In the genomic region with DNA sequence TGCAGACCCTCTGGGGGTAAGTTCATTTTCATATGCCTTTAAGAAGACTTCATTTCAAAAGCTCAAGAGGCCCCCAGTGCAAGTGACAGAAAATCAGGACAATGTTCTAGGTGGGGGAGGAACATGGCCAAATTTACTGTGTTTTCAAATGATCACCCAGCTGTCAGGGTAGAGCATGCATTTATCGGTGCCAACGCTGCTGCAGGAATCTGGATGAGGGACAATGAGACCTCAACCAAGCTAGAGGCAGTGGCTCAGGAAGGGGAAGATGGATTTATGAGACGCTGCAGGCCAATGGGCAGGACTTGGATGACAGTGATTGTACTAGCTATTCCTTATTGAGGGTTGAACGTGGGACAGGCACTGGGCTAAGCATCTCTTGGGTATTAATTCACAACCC, we compare ENCODE assay signal across 35 cellular contexts.
"Had no signal": no experiment of that assay in that cellular context is flagged by ENCODE, and none has a peak within 500 bp of the region (broad histone marks: within the 10 kb centered on the region; RNA-seq: fewer than 3 reads in every experiment).

No MANE protein-coding gene starts in this region.

- H3K27me3 ChIP-seq: ascending aorta, cardiac muscle cell had no signal

- H3K9me3 ChIP-seq: ascending aorta had no signal

- H3K36me3 ChIP-seq: ascending aorta, cardiac muscle cell had no signal

- H3K36me3 Mint-ChIP-seq: activated CD4-positive, alpha-beta memory T cell treated with anti-CD3 and anti-CD28 coated beads for 36 hours; activated naive CD4-positive, alpha-beta T cell treated with anti-CD3 and anti-CD28 coated beads, Interleukin-2, amount 50 U/mL, for 72 hours; activated naive CD8-positive, alpha-beta T cell treated with anti-CD3 and anti-CD28 coated beads, Interleukin-2, amount 10 ng/mL, durations not matched to agents 7 days and 5 days; brain had no signal

- H3K27ac ChIP-seq: ascending aorta, cardiac muscle cell, VCaP had no signal

- H3K4me1 Mint-ChIP-seq: activated B cell treated with CpG ODN at 0.5 μM for 24 hours; activated CD4-positive, alpha-beta T cell treated with anti-CD3 and anti-CD28 coated beads, Interleukin-2, amount 10 ng/mL, durations not matched to agents 24 days and 14 days; activated naive CD8-positive, alpha-beta T cell treated with anti-CD3 and anti-CD28 coated beads, Interleukin-2, amount 10 ng/mL, durations not matched to agents 7 days and 5 days; activated naive CD8-positive, alpha-beta T cell treated with anti-CD3 and anti-CD28 coated beads, Interleukin-2, amount 50 U/mL, for 24 hours; activated T-helper 17 cell treated with anti-CD3 and anti-CD28 coated beads, Interleukin-2, amount 50 U/mL, for 72 hours; central memory CD8-positive, alpha-beta T cell had no signal

- H3K4me3 ChIP-seq: ascending aorta, cardiac muscle cell had no signal

- H3K9me3 Mint-ChIP-seq: activated B cell treated with CpG ODN at 0.5 μM for 24 hours; activated CD4-positive, alpha-beta memory T cell treated with anti-CD3 and anti-CD28 coated beads for 36 hours; activated CD8-positive, alpha-beta T cell treated with anti-CD3 and anti-CD28 coated beads for 36 hours; activated naive CD4-positive, alpha-beta T cell treated with anti-CD3 and anti-CD28 coated beads for 36 hours; activated naive CD8-positive, alpha-beta T cell treated with anti-CD3 and anti-CD28 coated beads, Interleukin-2, amount 10 ng/mL, durations not matched to agents 7 days and 5 days; activated naive CD8-positive, alpha-beta T cell treated with anti-CD3 and anti-CD28 coated beads, Interleukin-2, amount 50 U/mL, for 24 hours; activated T-cell treated with anti-CD3 and anti-CD28 coated beads, Interleukin-2, amount 50 U/mL, for 72 hours; activated T-helper 1 cell treated with anti-CD3 and anti-CD28 coated beads, Interleukin-12 subunit alpha, Interleukin-12 subunit beta, Interleukin-2, Interleukin-4 antibody, amounts not matched to agents 30 ng/mL and 10 ng/mL and 1 ng/mL, durations not matched to agents 14 hours and 24 hours and 36 hours; brain; T-helper 1 cell treated with Interleukin-12 subunit alpha and Interleukin-12 subunit beta and Interleukin-4 antibody, amounts not matched to agents 30 μg/mL and 1 μg/mL, for 36 hours; T-helper 2 cell treated with Interferon-gamma antibody and Interleukin-4, amounts not matched to agents 5 μg/mL and 100 μg/mL, for 36 hours had no signal

- H3K4me1 ChIP-seq: ascending aorta had no signal

- H3K27me3 Mint-ChIP-seq: activated B cell treated with CpG ODN at 0.5 μM for 24 hours; activated CD4-positive, alpha-beta memory T cell treated with anti-CD3 and anti-CD28 coated beads for 36 hours; activated CD4-positive, alpha-beta T cell treated with anti-CD3 and anti-CD28 coated beads, Interleukin-2, amount 10 ng/mL, durations not matched to agents 24 days and 14 days; activated CD8-positive, alpha-beta T cell treated with anti-CD3 and anti-CD28 coated beads for 36 hours; activated naive CD8-positive, alpha-beta T cell treated with anti-CD3 and anti-CD28 coated beads, Interleukin-2, amount 10 ng/mL, durations not matched to agents 7 days and 5 days; activated naive CD8-positive, alpha-beta T cell treated with anti-CD3 and anti-CD28 coated beads, Interleukin-2, amount 50 U/mL, for 24 hours; central memory CD8-positive, alpha-beta T cell had no signal

- H3K27ac Mint-ChIP-seq: activated B cell treated with CpG ODN at 0.5 μM for 24 hours; activated CD4-positive, alpha-beta memory T cell treated with anti-CD3 and anti-CD28 coated beads for 36 hours; activated CD4-positive, alpha-beta T cell treated with anti-CD3 and anti-CD28 coated beads, Interleukin-2, amount 10 ng/mL, durations not matched to agents 24 days and 14 days; activated CD8-positive, alpha-beta T cell treated with anti-CD3 and anti-CD28 coated beads for 36 hours; activated naive CD4-positive, alpha-beta T cell treated with anti-CD3 and anti-CD28 coated beads for 36 hours; activated naive CD4-positive, alpha-beta T cell treated with anti-CD3 and anti-CD28 coated beads, Interleukin-2, amount 50 U/mL, for 72 hours; activated naive CD8-positive, alpha-beta T cell treated with anti-CD3 and anti-CD28 coated beads, Interleukin-2, amount 10 ng/mL, durations not matched to agents 7 days and 5 days; activated naive CD8-positive, alpha-beta T cell treated with anti-CD3 and anti-CD28 coated beads, Interleukin-2, amount 50 U/mL, for 24 hours; activated T-cell treated with anti-CD3 and anti-CD28 coated beads, Interleukin-2, amount 50 U/mL, for 72 hours; activated T-helper 1 cell treated with anti-CD3 and anti-CD28 coated beads, Interleukin-12 subunit alpha, Interleukin-12 subunit beta, Interleukin-2, Interleukin-4 antibody, amounts not matched to agents 30 ng/mL and 10 ng/mL and 1 ng/mL, durations not matched to agents 14 hours and 24 hours and 36 hours; activated T-helper 17 cell treated with anti-CD3 and anti-CD28 coated beads, Interleukin-2, amount 50 U/mL, for 72 hours; T-helper 1 cell treated with Interleukin-12 subunit alpha and Interleukin-12 subunit beta and Interleukin-4 antibody, amounts not matched to agents 30 μg/mL and 1 μg/mL, for 36 hours; T-helper 2 cell treated with Interferon-gamma antibody and Interleukin-4, amounts not matched to agents 5 μg/mL and 100 μg/mL, for 36 hours had no signal

- DNase-seq: activated B cell treated with CpG ODN at 0.5 μM for 24 hours; activated CD4-positive, alpha-beta memory T cell treated with anti-CD3 and anti-CD28 coated beads for 36 hours; activated CD4-positive, alpha-beta T cell treated with anti-CD3 and anti-CD28 coated beads for 4 hours; activated CD4-positive, alpha-beta T cell treated with anti-CD3 and anti-CD28 coated beads, Interleukin-2, amount 10 ng/mL, durations not matched to agents 24 days and 14 days; activated CD4-positive, alpha-beta T cell treated with anti-CD3 and anti-CD28 coated beads, Interleukin-2, amount 50 U/mL, for 1 hour; activated CD4-positive, alpha-beta T cell treated with anti-CD3 and anti-CD28 coated beads, Interleukin-2, amount 50 U/mL, for 4 hours; activated CD4-positive, CD25-positive, alpha-beta regulatory T cell treated with anti-CD3 and anti-CD28 coated beads, Interleukin-2, amount 50 U/mL, for 72 hours; activated CD8-positive, alpha-beta memory T cell treated with anti-CD3 and anti-CD28 coated beads, Interleukin-2, amount 50 U/mL, for 4 hours; activated CD8-positive, alpha-beta T cell treated with anti-CD3 and anti-CD28 coated beads for 36 hours; activated effector memory CD4-positive, alpha-beta T cell treated with anti-CD3 and anti-CD28 coated beads, Interleukin-2, amount 50 U/mL, for 16 hours; activated gamma-delta T cell treated with Interleukin-2 at 50 U/mL for 16 hours; activated naive CD4-positive, alpha-beta T cell; activated naive CD4-positive, alpha-beta T cell treated with anti-CD3 and anti-CD28 coated beads for 36 hours; activated naive CD4-positive, alpha-beta T cell treated with anti-CD3 and anti-CD28 coated beads, Interleukin-2, amount 50 U/mL, for 16 hours; activated naive CD8-positive, alpha-beta T cell treated with anti-CD3 and anti-CD28 coated beads, Interleukin-2, amount 10 ng/mL, durations not matched to agents 7 days and 5 days; activated naive CD8-positive, alpha-beta T cell treated with anti-CD3 and anti-CD28 coated beads, Interleukin-2, amount 50 U/mL, for 24 hours; activated T-cell treated with anti-CD3 and anti-CD28 coated beads for 4 hours; activated T-cell treated with anti-CD3 and anti-CD28 coated beads, Interleukin-2, amount 50 U/mL, for 1 hour; activated T-cell treated with anti-CD3 and anti-CD28 coated beads, Interleukin-2, amount 50 U/mL, for 4 hours; activated T-cell treated with anti-CD3 and anti-CD28 coated beads, Interleukin-2, amount 50 U/mL, for 72 hours; amygdala; anterior cingulate cortex; T-helper 1 cell; T-helper 2 cell; T-helper 9 cell had no signal

- H3K4me3 Mint-ChIP-seq: activated B cell treated with CpG ODN at 0.5 μM for 24 hours; activated CD4-positive, alpha-beta memory T cell treated with anti-CD3 and anti-CD28 coated beads for 36 hours; activated CD4-positive, alpha-beta T cell treated with anti-CD3 and anti-CD28 coated beads, Interleukin-2, amount 10 ng/mL, durations not matched to agents 24 days and 14 days; activated CD8-positive, alpha-beta T cell treated with anti-CD3 and anti-CD28 coated beads for 36 hours; activated naive CD4-positive, alpha-beta T cell treated with anti-CD3 and anti-CD28 coated beads for 36 hours; activated naive CD8-positive, alpha-beta T cell treated with anti-CD3 and anti-CD28 coated beads, Interleukin-2, amount 10 ng/mL, durations not matched to agents 7 days and 5 days; activated naive CD8-positive, alpha-beta T cell treated with anti-CD3 and anti-CD28 coated beads, Interleukin-2, amount 50 U/mL, for 24 hours; activated T-cell treated with anti-CD3 and anti-CD28 coated beads, Interleukin-2, amount 50 U/mL, for 4 hours; activated T-cell treated with anti-CD3 and anti-CD28 coated beads, Interleukin-2, amount 50 U/mL, for 72 hours; activated T-helper 1 cell treated with anti-CD3 and anti-CD28 coated beads, Interleukin-12 subunit alpha, Interleukin-12 subunit beta, Interleukin-2, Interleukin-4 antibody, amounts not matched to agents 30 ng/mL and 10 ng/mL and 1 ng/mL, durations not matched to agents 14 hours and 24 hours and 36 hours; activated T-helper 17 cell treated with anti-CD3 and anti-CD28 coated beads, Interleukin-2, amount 50 U/mL, for 72 hours; brain; central memory CD8-positive, alpha-beta T cell; T-helper 1 cell treated with Interleukin-12 subunit alpha and Interleukin-12 subunit beta and Interleukin-4 antibody, amounts not matched to agents 30 μg/mL and 1 μg/mL, for 36 hours; T-helper 2 cell treated with Interferon-gamma antibody and Interleukin-4, amounts not matched to agents 5 μg/mL and 100 μg/mL, for 36 hours had no signal
